In genomic region chr2:160402997-160403979, GRCh38 we compare ENCODE assay signal across 1 cellular context.
TF ChIP-seq lines count a peak whose summit lies in the region.

No MANE protein-coding gene starts in this region.

TF ChIP-seq in HEK293, 187 proteins besides CTCF, POLR2A, EP300 and RAD21 (continued from another document):
- TF ChIP-seq PRDM6 (tag by site-specific recombination; IDR thresholded peaks at IDR 0.05), result peak; percentile 81
